23 cellular contexts compared by ENCODE assay signal in the genomic region with DNA sequence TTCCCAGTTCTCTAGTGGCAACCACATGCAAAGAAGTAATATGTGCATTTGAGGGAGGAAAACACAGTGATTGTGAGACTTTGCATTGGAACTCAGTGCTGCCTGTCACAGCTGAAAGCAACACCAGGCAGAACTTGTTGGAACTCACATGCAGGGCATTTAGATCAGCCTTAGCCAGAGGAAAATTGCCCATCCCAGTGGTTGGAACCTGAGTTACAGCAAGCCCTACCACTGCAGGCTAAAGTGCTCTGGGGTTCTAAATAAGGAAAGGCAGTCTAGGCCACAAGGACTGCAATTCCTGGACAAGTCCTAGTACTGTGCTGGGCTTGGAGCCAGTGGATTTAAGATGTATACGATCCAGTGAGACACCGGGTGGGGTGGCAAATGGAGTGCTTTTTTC.
"Had no signal": no experiment of that assay in that cellular context is flagged by ENCODE, and none has a peak within 500 bp of the region (broad histone marks: within the 10 kb centered on the region; RNA-seq: fewer than 3 reads in every experiment).

No MANE protein-coding gene starts in this region.

- H3K9me3 ChIP-seq: MG63, SJSA1 had no signal

- H3K4me1 ChIP-seq: SJSA1 had no signal

- DNase-seq: IMR-90, Karpas-422, KG1, MG63, NCI-H1092, NCI-H1105 treated with DMSO at 0.1 percent for 48 hours, NCI-H1417 treated with DMSO at 0.1 percent for 48 hours, NCI-H187, NCI-H2029, NCI-H2081 treated with DMSO at 0.1 percent for 48 hours, NCI-H2171, NCI-H226, NCI-H446, NCI-H510A, NCI-H69, NCI-H774, Right ventricle myocardium superior, RPMI8226, SIG-M5 had no signal

- FAIRE-seq: HepG2, RCC 7860 had no signal

- H3K27ac ChIP-seq: SJSA1, SK-N-MC had no signal

- H3K27me3 ChIP-seq: MG63, SJSA1 had no signal

- H3K4me3 ChIP-seq: MG63, SJSA1, SK-N-MC had no signal

- ATAC-seq: HepG2 had no signal

- H3K36me3 ChIP-seq: MG63, SJSA1 had no signal
